In the genomic region with DNA sequence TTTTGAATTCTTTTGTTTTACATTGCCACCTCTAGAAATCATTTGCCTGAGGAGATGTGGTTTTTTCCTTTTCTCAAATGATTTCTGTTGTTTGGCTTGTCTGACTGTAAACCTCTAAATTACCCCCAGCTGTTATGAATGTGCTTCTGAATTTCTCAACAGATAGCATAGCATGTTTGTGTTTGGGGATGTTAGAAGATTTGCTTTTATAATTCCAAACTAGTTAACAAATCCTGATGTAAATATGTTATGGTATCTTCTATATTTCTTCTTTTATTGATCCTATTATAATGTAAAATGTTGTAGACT, we compare ENCODE assay signal across 11 cellular contexts. TPM values are rescaled to one million over a fixed set of nuclear protein-coding genes. Genes with fewer than 3 reads are reported as not detected.
DNase-seq lines count a peak whose midpoint lies in the region; ATAC-seq and TF ChIP-seq lines count a peak whose summit lies in the region.
"Had no signal": no experiment of that assay in that cellular context is flagged by ENCODE, and none has a peak within 500 bp of the region (broad histone marks: within the 10 kb centered on the region; RNA-seq: fewer than 3 reads in every experiment).

No MANE protein-coding gene starts in this region.

- intact Hi-C loops in CD8-positive, alpha-beta T cell (cut with DNase I, micrococcal nuclease): loop anchor here (5.0 to 10.0 kb wide), 3 partner anchors 192 to 254 kb away; a partner anchor contains a TSS

- H3K9me3 Mint-ChIP-seq in CD8-positive, alpha-beta T cell: no peaks in the 10 kb centered on the region
- H3K9me3 Mint-ChIP-seq in effector memory CD8-positive, alpha-beta T cell: no peaks in the 10 kb centered on the region

- no peak for ATAC-seq in CD8-positive, alpha-beta T cell
- ATAC-seq in HG02840 (IDR thresholded peaks at IDR 0.05; ENCODE audit: low FRiP score, unreplicated experiment) (no peak), GM18505 (IDR thresholded peaks at IDR 0.05; ENCODE audit: unreplicated experiment) (no peak)
- ATAC-seq in effector memory CD8-positive, alpha-beta T cell (replicated peaks): no peak
- ATAC-seq: stimulated activated naive B cell treated with anti-CD40 and anti-IgM and Interleukin-4, amounts not matched to agents 10 μg/mL and 1 μg/mL and 100 μg/mL, for 72 hours had no signal

- POLR2A ChIA-PET in CD8-positive, alpha-beta T cell (lab: Charles Lee): interaction anchor here (5.4 kb wide), 1 partner anchor 18 kb away, joined by 115 read pairs; no protein-coding TSS in a partner anchor

- peak overlapping the region; percentile 78 for H3K27ac ChIP-seq in CD8-positive, alpha-beta T cell (ENCODE audit: low read depth, low read length)
- peak overlapping the region; percentile 88 for H3K27ac ChIP-seq in duodenal mucosa (ENCODE audit: low read depth, low read length)
- H3K27ac ChIP-seq in muscle layer of duodenum (ENCODE audit: low read length): peak overlapping the region; percentile 92

- H3K36me3 ChIP-seq in CD8-positive, alpha-beta T cell (ENCODE audit: insufficient read depth, low read length): no peaks in the 10 kb centered on the region
- H3K36me3 ChIP-seq in duodenal mucosa (ENCODE audit: control insufficient read depth in 1 of 2, insufficient read depth in 2 of 2, low read length in 2 of 2): no peaks in the 10 kb centered on the region
- peaks cover 0 to 4% of the 10 kb centered on the region in 2 donors for H3K36me3 ChIP-seq in muscle layer of duodenum (ENCODE audit: control insufficient read depth in 1 of 2, insufficient read depth in 2 of 2, low read length in 2 of 2)
- H3K36me3 ChIP-seq: MG63 had no signal

- no peaks in the 10 kb centered on the region for H3K9me3 ChIP-seq in CD8-positive, alpha-beta T cell (ENCODE audit: low read length)
- H3K9me3 ChIP-seq in duodenal mucosa (ENCODE audit: control insufficient read depth in 1 of 2, low read length in 2 of 2) (no peaks in the 10 kb centered on the region), muscle layer of duodenum (ENCODE audit: control insufficient read depth in 1 of 2, low read length in 2 of 2) (no peaks in the 10 kb centered on the region)
- H3K9me3 ChIP-seq: MG63 had no signal

- peaks cover 34% of the 10 kb centered on the region for H3K4me1 Mint-ChIP-seq in CD8-positive, alpha-beta T cell (ENCODE audit: low read depth)
- H3K4me1 Mint-ChIP-seq in effector memory CD8-positive, alpha-beta T cell (ENCODE audit: low read depth in 2 of 2): peaks cover 21 to 24% of the 10 kb centered on the region in 2 donors

- no peaks in the 10 kb centered on the region for H3K27me3 Mint-ChIP-seq in CD8-positive, alpha-beta T cell (ENCODE audit: low read depth)
- no peaks in the 10 kb centered on the region for H3K27me3 Mint-ChIP-seq in effector memory CD8-positive, alpha-beta T cell
- H3K27me3 Mint-ChIP-seq: stimulated activated naive B cell treated with anti-CD40 and anti-IgM and Interleukin-4, amounts not matched to agents 10 μg/mL and 1 μg/mL and 100 μg/mL, for 72 hours had no signal

- no peaks in the 10 kb centered on the region for H3K27me3 ChIP-seq in CD8-positive, alpha-beta T cell (ENCODE audit: insufficient read depth, low read length)
- H3K27me3 ChIP-seq in duodenal mucosa (ENCODE audit: control insufficient read depth in 1 of 2, insufficient read depth in 2 of 2, low read length in 2 of 2) (no peaks in the 10 kb centered on the region), muscle layer of duodenum (ENCODE audit: low read depth, low read length) (no peaks in the 10 kb centered on the region)
- H3K27me3 ChIP-seq: MG63 had no signal

- peaks cover 52% of the 10 kb centered on the region for H3K4me1 ChIP-seq in CD8-positive, alpha-beta T cell (ENCODE audit: insufficient read depth, low read length)
- H3K4me1 ChIP-seq in duodenal mucosa (ENCODE audit: control insufficient read depth in 1 of 2, insufficient read depth in 2 of 2, low read length in 2 of 2) (peaks cover 43 to 45% of the 10 kb centered on the region in 2 donors), muscle layer of duodenum (ENCODE audit: control insufficient read depth in 1 of 2, insufficient read depth in 2 of 2, low read length in 2 of 2) (peaks cover 14 to 15% of the 10 kb centered on the region in 2 donors)

- no peak overlapping the region for H3K4me3 Mint-ChIP-seq in CD8-positive, alpha-beta T cell
- peak overlapping the region in 1 of 2 donors; percentile 78 for H3K4me3 Mint-ChIP-seq in effector memory CD8-positive, alpha-beta T cell
- H3K4me3 Mint-ChIP-seq: stimulated activated naive B cell treated with anti-CD40 and anti-IgM and Interleukin-4, amounts not matched to agents 10 μg/mL and 1 μg/mL and 100 μg/mL, for 72 hours had no signal

- H3K4me3 ChIP-seq in CD8-positive, alpha-beta T cell (ENCODE audit: low read depth, low read length): no peak overlapping the region
- H3K4me3 ChIP-seq in duodenal mucosa (ENCODE audit: low read depth in 1 of 2, low read length in 2 of 2) (peak overlapping the region in 1 of 2 donors; percentile 41), muscle layer of duodenum (ENCODE audit: low read depth in 1 of 2, low read length in 2 of 2) (no peak overlapping the region)

- TF ChIP-seq POLR2A in GM18505 (IDR thresholded peaks at IDR 0.05; ENCODE audit: borderline replicate concordance, extremely low read depth, insufficient read depth, insufficient read length): no peak

- peak overlapping the region; percentile 96 for H3K27ac Mint-ChIP-seq in CD8-positive, alpha-beta T cell
- H3K27ac Mint-ChIP-seq in effector memory CD8-positive, alpha-beta T cell: peak overlapping the region in 1 of 2 donors; percentile 100

- CTCF ChIA-PET in CD8-positive, alpha-beta T cell (lab: Charles Lee): interaction anchor here (0.9 kb wide), 1 partner anchor 61 kb away, joined by 3 read pairs; no protein-coding TSS in a partner anchor

- no peak for DNase-seq in CD8-positive, alpha-beta T cell
- DNase-seq in LHCN-M2 (ENCODE audit: low read depth) (peak; percentile 66), GM19240 (ENCODE audit: insufficient read length, low spot score) (no peak)
- DNase-seq in effector memory CD8-positive, alpha-beta T cell: no peak
- DNase-seq: activated naive CD4-positive, alpha-beta T cell; stimulated activated naive B cell treated with anti-CD40 and anti-IgM and Interleukin-4, amounts not matched to agents 10 μg/mL and 1 μg/mL and 100 μg/mL, for 72 hours had no signal

- H3K36me3 Mint-ChIP-seq in CD8-positive, alpha-beta T cell: no peaks in the 10 kb centered on the region
- H3K36me3 Mint-ChIP-seq in effector memory CD8-positive, alpha-beta T cell (ENCODE audit: insufficient read depth): peaks cover 9% of the 10 kb centered on the region
- H3K36me3 Mint-ChIP-seq: stimulated activated naive B cell treated with anti-CD40 and anti-IgM and Interleukin-4, amounts not matched to agents 10 μg/mL and 1 μg/mL and 100 μg/mL, for 72 hours had no signal

- TF ChIP-seq CTCF in CD8-positive, alpha-beta T cell (IDR thresholded peaks at IDR 0.05): no peak

- H3K9ac ChIP-seq in duodenal mucosa (ENCODE audit: low read depth in 1 of 2, low read length in 2 of 2): peak overlapping the region; percentile 49 to 58

RNA-seq across cellular contexts. Expression of a gene that starts 31.6 kb away (rescaled TPM):
- 100 to 1,000 TPM; 626 to 627 TPM for total RNA-seq in CD8-positive, alpha-beta T cell
- 84.7 and 93.2 TPM in 2 replicates for total RNA-seq in LHCN-M2 (2014; rRNA removed)
- polyA plus RNA-seq in LHCN-M2 (2012): 163 TPM
